In the genomic region with DNA sequence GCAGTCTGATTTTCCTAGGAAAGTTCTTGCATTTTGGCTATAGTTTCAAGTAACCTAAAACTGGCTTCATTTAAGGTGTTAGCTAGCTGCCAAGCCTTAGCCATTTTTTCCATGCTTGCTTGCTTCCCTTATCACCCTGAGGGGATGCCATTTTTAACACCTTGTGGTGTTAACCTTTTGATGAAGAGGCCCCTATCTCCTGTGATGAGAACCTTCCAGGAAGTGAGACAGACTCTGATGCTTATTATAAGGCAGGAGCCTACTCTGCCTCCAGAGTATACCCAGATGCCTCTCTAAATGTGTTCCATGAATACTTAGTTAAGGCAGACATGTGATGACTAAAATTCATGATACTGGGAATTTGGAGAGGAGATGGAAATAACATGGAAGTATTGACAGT, we compare ENCODE assay signal across 14 cellular contexts. TPM values are rescaled to one million over a fixed set of nuclear protein-coding genes. Genes with fewer than 3 reads are reported as not detected.
DNase-seq lines count a peak whose midpoint lies in the region; ATAC-seq and TF ChIP-seq lines count a peak whose summit lies in the region.
"Had no signal": no experiment of that assay in that cellular context is flagged by ENCODE, and none has a peak within 500 bp of the region (broad histone marks: within the 10 kb centered on the region; RNA-seq: fewer than 3 reads in every experiment).

No MANE protein-coding gene starts in this region.

- H3K27me3 Mint-ChIP-seq in activated CD8-positive, alpha-beta T cell treated with anti-CD3 and anti-CD28 coated beads for 36 hours, result peaks cover 21% of the 10 kb centered on the region
- peaks cover 25% of the 10 kb centered on the region for H3K27me3 Mint-ChIP-seq in activated CD8-positive, alpha-beta T cell treated with anti-CD3 and anti-CD28 coated beads, Interleukin-2, amount 10 ng/mL, durations not matched to agents 7 days and 5 days (ENCODE audit: low read depth)

- H3K27ac Mint-ChIP-seq in activated CD8-positive, alpha-beta T cell treated with anti-CD3 and anti-CD28 coated beads for 36 hours, result no peak overlapping the region
- H3K27ac Mint-ChIP-seq in activated CD8-positive, alpha-beta T cell treated with anti-CD3 and anti-CD28 coated beads, Interleukin-2, amount 10 ng/mL, durations not matched to agents 7 days and 5 days, result no peak overlapping the region
- H3K27ac Mint-ChIP-seq: CD4-positive, alpha-beta memory T cell had no signal

- no peaks in the 10 kb centered on the region for H3K36me3 Mint-ChIP-seq in activated CD8-positive, alpha-beta T cell treated with anti-CD3 and anti-CD28 coated beads for 36 hours (ENCODE audit: low read depth)
- no peaks in the 10 kb centered on the region for H3K36me3 Mint-ChIP-seq in activated CD8-positive, alpha-beta T cell treated with anti-CD3 and anti-CD28 coated beads, Interleukin-2, amount 10 ng/mL, durations not matched to agents 7 days and 5 days (ENCODE audit: low read depth)
- H3K36me3 Mint-ChIP-seq: CD4-positive, alpha-beta memory T cell had no signal

- peak; percentile 96 for ATAC-seq in activated CD8-positive, alpha-beta T cell treated with anti-CD3 and anti-CD28 coated beads for 36 hours
- no peak for ATAC-seq in activated CD8-positive, alpha-beta T cell treated with anti-CD3 and anti-CD28 coated beads, Interleukin-2, amount 10 ng/mL, durations not matched to agents 7 days and 5 days
- peak; percentile 90 for ATAC-seq in left ventricle myocardium superior
- ATAC-seq in stimulated activated naive CD8-positive, alpha-beta T cell treated with anti-CD3 and anti-CD28 coated beads, Interleukin-15, Interleukin-2, amounts not matched to agents 100 U/mL and 50 U/mL, for 24 hours, result peak; percentile 93

- no peaks in the 10 kb centered on the region for H3K9me3 Mint-ChIP-seq in activated CD8-positive, alpha-beta T cell treated with anti-CD3 and anti-CD28 coated beads for 36 hours
- no peaks in the 10 kb centered on the region for H3K9me3 Mint-ChIP-seq in activated CD8-positive, alpha-beta T cell treated with anti-CD3 and anti-CD28 coated beads, Interleukin-2, amount 10 ng/mL, durations not matched to agents 7 days and 5 days (ENCODE audit: insufficient read depth)
- H3K9me3 Mint-ChIP-seq: CD4-positive, alpha-beta memory T cell had no signal

- H3K4me1 Mint-ChIP-seq in activated CD8-positive, alpha-beta T cell treated with anti-CD3 and anti-CD28 coated beads for 36 hours (ENCODE audit: low read depth), result peaks cover 18% of the 10 kb centered on the region
- H3K4me1 Mint-ChIP-seq in activated CD8-positive, alpha-beta T cell treated with anti-CD3 and anti-CD28 coated beads, Interleukin-2, amount 10 ng/mL, durations not matched to agents 7 days and 5 days (ENCODE audit: low read depth), result peaks cover 3% of the 10 kb centered on the region

- TF ChIP-seq CTCF in activated CD8-positive, alpha-beta T cell treated with anti-CD3 and anti-CD28 coated beads for 36 hours (IDR thresholded peaks at IDR 0.05), result no peak
- TF ChIP-seq CTCF in GM10248 (IDR thresholded peaks at IDR 0.05; ENCODE audit: control extremely low read depth, extremely low read depth, low read depth, missing control alignments), result no peak

- no peak overlapping the region for H3K4me3 Mint-ChIP-seq in activated CD8-positive, alpha-beta T cell treated with anti-CD3 and anti-CD28 coated beads for 36 hours
- no peak overlapping the region for H3K4me3 Mint-ChIP-seq in activated CD8-positive, alpha-beta T cell treated with anti-CD3 and anti-CD28 coated beads, Interleukin-2, amount 10 ng/mL, durations not matched to agents 7 days and 5 days
- H3K4me3 Mint-ChIP-seq: CD4-positive, alpha-beta memory T cell had no signal

- CTCF ChIA-PET in activated CD8-positive, alpha-beta T cell treated with anti-CD3 and anti-CD28 coated beads for 36 hours (lab: Charles Lee), result interaction anchor here (0.7 kb wide), 1 partner anchor 70 kb away, joined by 3 read pairs; no protein-coding TSS in a partner anchor
- CTCF ChIA-PET in activated CD8-positive, alpha-beta T cell treated with anti-CD3 and anti-CD28 coated beads, Interleukin-2, amount 10 ng/mL, durations not matched to agents 7 days and 5 days (lab: Charles Lee), result no interaction called here
- CTCF ChIA-PET in GM10248 (lab: Yijun Ruan, JAX), result no interaction called here

- POLR2A ChIA-PET in activated CD8-positive, alpha-beta T cell treated with anti-CD3 and anti-CD28 coated beads for 36 hours (lab: Charles Lee), result interaction anchor here (1.1 kb wide), 1 partner anchor 11 kb away, joined by 3 read pairs; no protein-coding TSS in a partner anchor
- POLR2A ChIA-PET in activated CD8-positive, alpha-beta T cell treated with anti-CD3 and anti-CD28 coated beads, Interleukin-2, amount 10 ng/mL, durations not matched to agents 7 days and 5 days (lab: Charles Lee), result no interaction called here
- POLR2A ChIA-PET in GM10248 (lab: Yijun Ruan, JAX), result no interaction called here

- intact Hi-C loops in activated CD8-positive, alpha-beta T cell treated with anti-CD3 and anti-CD28 coated beads for 36 hours (cut with micrococcal nuclease), result no loop called here
- intact Hi-C loops in left ventricle myocardium superior (cut with micrococcal nuclease), result no loop called here
- intact Hi-C loops in cardiac septum (cut with DNase I), result no loop called here

- DNase-seq in activated CD8-positive, alpha-beta T cell treated with anti-CD3 and anti-CD28 coated beads for 36 hours, result peak; percentile 49
- DNase-seq in activated CD8-positive, alpha-beta T cell treated with anti-CD3 and anti-CD28 coated beads, Interleukin-2, amount 10 ng/mL, durations not matched to agents 7 days and 5 days, result no peak
- DNase-seq in left ventricle myocardium superior, result no peak
- DNase-seq in cardiac septum (ENCODE audit: low spot score), result no peak
- DNase-seq in stimulated activated naive CD8-positive, alpha-beta T cell treated with anti-CD3 and anti-CD28 coated beads, Interleukin-15, Interleukin-2, amounts not matched to agents 100 U/mL and 50 U/mL, for 24 hours, result no peak
- DNase-seq in GM10248 (ENCODE audit: extremely low spot score), result no peak
- no peak for DNase-seq in AG08396 (ENCODE audit: low spot score)
- DNase-seq: BE2C; CD4-positive, alpha-beta memory T cell; DMS153; DMS79 treated with DMSO at 0.1 percent for 48 hours; EL; IMR-90 had no signal

RNA-seq across cellular contexts. Expression of a gene that starts 4.9 kb away (rescaled TPM):
- total RNA-seq in activated CD8-positive, alpha-beta T cell treated with anti-CD3 and anti-CD28 coated beads for 36 hours, result not detected
- total RNA-seq in activated CD8-positive, alpha-beta T cell treated with anti-CD3 and anti-CD28 coated beads, Interleukin-2, amount 10 ng/mL, durations not matched to agents 7 days and 5 days, result not detected
- total RNA-seq in left ventricle myocardium superior (not detected), cardiac septum (not detected)
- total RNA-seq: CD4-positive, alpha-beta memory T cell; IMR-90 had no signal

RNA-seq across cellular contexts. Expression of a gene that starts 55.0 kb away (rescaled TPM):
- under 1 TPM; 0.05 to 0.16 TPM for total RNA-seq in activated CD8-positive, alpha-beta T cell treated with anti-CD3 and anti-CD28 coated beads for 36 hours
- not detected for total RNA-seq in activated CD8-positive, alpha-beta T cell treated with anti-CD3 and anti-CD28 coated beads, Interleukin-2, amount 10 ng/mL, durations not matched to agents 7 days and 5 days
- 2.7 TPM for total RNA-seq in left ventricle myocardium superior
- total RNA-seq in cardiac septum, result 1.2 TPM
- total RNA-seq: HT-29, IMR-90 had no signal
